In the genomic region with DNA sequence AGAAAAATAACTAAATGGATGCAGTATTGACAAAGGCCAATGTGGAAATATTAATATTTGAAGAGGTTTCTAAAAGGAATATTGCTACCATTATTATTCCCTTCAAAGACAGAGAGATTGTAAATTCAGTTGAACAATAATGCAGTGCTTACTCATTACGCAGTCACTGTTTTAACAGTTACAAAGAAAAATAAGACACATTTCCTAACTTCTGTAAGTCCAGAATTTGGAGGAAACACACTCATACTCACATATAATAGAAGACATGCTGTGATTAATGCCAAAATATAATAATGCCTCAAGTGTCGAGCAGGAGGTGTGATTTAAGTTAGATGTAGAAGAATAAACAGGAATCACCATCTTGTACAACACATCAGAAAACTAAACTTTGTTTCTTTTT, we compare ENCODE assay signal across 25 cellular contexts.
"Had no signal": no experiment of that assay in that cellular context is flagged by ENCODE, and none has a peak within 500 bp of the region (broad histone marks: within the 10 kb centered on the region; RNA-seq: fewer than 3 reads in every experiment).

No MANE protein-coding gene starts in this region.

- H3K36me3 ChIP-seq: brain microvascular endothelial cell, colonic mucosa, gastroesophageal sphincter, heart left ventricle, right lobe of liver, tibial nerve had no signal

- FAIRE-seq: islet of Langerhans had no signal

- H3K4me1 Mint-ChIP-seq: activated naive CD4-positive, alpha-beta T cell treated with anti-CD3 and anti-CD28 coated beads, Interleukin-2, amount 50 U/mL, for 24 hours; central memory CD8-positive, alpha-beta T cell; endodermal cell; memory B cell; naive B cell; neural crest cell had no signal

- H3K27ac Mint-ChIP-seq: activated CD8-positive, alpha-beta T cell treated with anti-CD3 and anti-CD28 coated beads, Interleukin-2, amount 10 ng/mL, durations not matched to agents 7 days and 5 days; activated naive CD4-positive, alpha-beta T cell treated with anti-CD3 and anti-CD28 coated beads, Interleukin-2, amount 50 U/mL, for 24 hours; endodermal cell; memory B cell; naive B cell; stimulated activated naive CD8-positive, alpha-beta T cell treated with anti-CD3 and anti-CD28 coated beads, Interleukin-15, Interleukin-2, amounts not matched to agents 100 ng/mL and 50 ng/mL, for 24 hours had no signal

- H3K27ac ChIP-seq: brain microvascular endothelial cell, colonic mucosa, gastroesophageal sphincter, heart left ventricle, right lobe of liver, skin epidermis, tibial nerve had no signal

- H3K4me3 Mint-ChIP-seq: activated CD8-positive, alpha-beta T cell treated with anti-CD3 and anti-CD28 coated beads, Interleukin-2, amount 10 ng/mL, durations not matched to agents 7 days and 5 days; activated naive CD4-positive, alpha-beta T cell treated with anti-CD3 and anti-CD28 coated beads, Interleukin-2, amount 50 U/mL, for 24 hours; central memory CD8-positive, alpha-beta T cell; endodermal cell; memory B cell; neural crest cell; stimulated activated naive CD8-positive, alpha-beta T cell treated with anti-CD3 and anti-CD28 coated beads, Interleukin-15, Interleukin-2, amounts not matched to agents 100 ng/mL and 50 ng/mL, for 24 hours had no signal

- ATAC-seq: activated CD8-positive, alpha-beta T cell treated with anti-CD3 and anti-CD28 coated beads, Interleukin-2, amount 10 ng/mL, durations not matched to agents 7 days and 5 days; gastroesophageal sphincter; heart left ventricle; left ventricle myocardium superior; mucosa of descending colon had no signal

- H3K27me3 Mint-ChIP-seq: central memory CD8-positive, alpha-beta T cell; naive B cell had no signal

- DNase-seq: activated CD4-positive, alpha-beta T cell treated with anti-CD3 and anti-CD28 coated beads for 1 hour; activated CD4-positive, alpha-beta T cell treated with anti-CD3 and anti-CD28 coated beads, Interleukin-2, amount 50 U/mL, for 1 hour; activated CD8-positive, alpha-beta T cell treated with anti-CD3 and anti-CD28 coated beads, Interleukin-2, amount 10 ng/mL, durations not matched to agents 7 days and 5 days; activated gamma-delta T cell treated with Interleukin-2 at 50 U/mL for 16 hours; anterior cingulate cortex; brain microvascular endothelial cell; colonic mucosa; endodermal cell; heart left ventricle; left ventricle myocardium superior; mucosa of descending colon; naive B cell; occipital lobe; right lobe of liver; stimulated activated CD4-positive, alpha-beta T cell treated with anti-CD3 and anti-CD28 coated beads, Interleukin-1b, Interleukin-23, amount 100 ng/mL, for 48 hours; T-helper 9 cell had no signal

- H3K9me3 ChIP-seq: colonic mucosa, gastroesophageal sphincter, heart left ventricle, mucosa of descending colon, right lobe of liver, tibial nerve had no signal

- H3K27me3 ChIP-seq: brain microvascular endothelial cell, colonic mucosa, gastroesophageal sphincter, heart left ventricle, right lobe of liver, tibial nerve had no signal

- H3K9me3 Mint-ChIP-seq: activated naive CD4-positive, alpha-beta T cell treated with anti-CD3 and anti-CD28 coated beads, Interleukin-2, amount 50 U/mL, for 24 hours; endodermal cell; naive B cell; neural crest cell had no signal

- H3K36me3 Mint-ChIP-seq: activated naive CD4-positive, alpha-beta T cell treated with anti-CD3 and anti-CD28 coated beads, Interleukin-2, amount 50 U/mL, for 24 hours; memory B cell; naive B cell had no signal

- H3K4me3 ChIP-seq: colonic mucosa, gastroesophageal sphincter, heart left ventricle, mucosa of descending colon, right lobe of liver, skin epidermis, tibial nerve had no signal

- H3K4me1 ChIP-seq: colonic mucosa, gastroesophageal sphincter, heart left ventricle, right lobe of liver, tibial nerve had no signal
